Comparison of ENCODE assay signal across 1 cellular context in the genomic region with DNA sequence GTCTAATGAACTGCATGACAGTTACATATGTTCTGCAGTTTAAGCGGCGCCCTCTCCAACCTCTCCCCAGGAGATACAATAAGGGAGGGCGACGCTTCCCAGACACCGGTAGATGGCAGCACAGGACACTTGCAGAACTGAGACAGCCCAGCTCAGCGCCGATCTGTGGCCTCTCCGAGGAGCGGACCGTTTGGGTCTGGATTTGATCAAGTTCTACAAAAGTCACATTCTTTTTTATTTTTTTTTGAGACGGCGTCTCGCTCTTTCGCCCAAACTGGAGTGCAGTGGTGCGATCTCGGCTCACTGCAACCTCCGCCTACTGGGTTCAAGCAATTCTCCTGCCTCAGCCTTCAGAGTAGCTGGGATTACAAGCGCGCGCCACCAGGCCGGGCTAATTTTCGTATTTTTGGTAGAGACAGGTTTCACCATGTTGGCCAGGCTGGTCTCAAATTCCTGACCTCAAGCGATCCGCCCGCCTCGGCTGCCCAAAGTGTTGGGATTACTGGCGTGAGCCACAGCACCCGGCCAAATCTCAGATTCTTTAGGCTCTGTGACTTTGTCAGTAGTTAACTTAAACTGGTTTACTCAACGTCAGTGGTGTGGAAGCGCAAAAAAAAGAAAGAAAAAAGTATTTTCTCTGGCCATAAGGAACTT.
TF ChIP-seq lines count a peak whose summit lies in the region.

No MANE protein-coding gene starts in this region.

TF ChIP-seq in endothelial cell of umbilical vein, 7 proteins besides CTCF, POLR2A, EP300 and RAD21:
- TF ChIP-seq, protein P1, sequence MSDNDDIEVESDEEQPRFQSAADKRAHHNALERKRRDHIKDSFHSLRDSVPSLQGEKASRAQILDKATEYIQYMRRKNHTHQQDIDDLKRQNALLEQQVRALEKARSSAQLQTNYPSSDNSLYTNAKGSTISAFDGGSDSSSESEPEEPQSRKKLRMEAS (IDR thresholded peaks at IDR 0.05; ENCODE audit: insufficient read depth, insufficient read length): no peak
- TF ChIP-seq POLR2AphosphoS5 (IDR thresholded peaks at IDR 0.05; ENCODE audit: insufficient read depth, low read depth, low read length) (no peak), GATA2 (IDR thresholded peaks at IDR 0.05; ENCODE audit: insufficient read depth, insufficient read length, low read depth, low read length) (no peak), EZH2 (IDR thresholded peaks at IDR 0.05; ENCODE audit: borderline replicate concordance, low read depth, low read length, severe bottlenecking) (no peak), FOS (IDR thresholded peaks at IDR 0.05; ENCODE audit: borderline replicate concordance, insufficient read depth, low read length) (no peak), JUN (IDR thresholded peaks at IDR 0.05; ENCODE audit: borderline replicate concordance, insufficient read depth, insufficient read length, low read depth) (no peak), MYC (IDR thresholded peaks at IDR 0.05; ENCODE audit: low read depth, low read length) (no peak)
